In genomic region chr16:31008154-31008950, GRCh38 we compare ENCODE assay signal across 15 cellular contexts. TPM values are rescaled to one million over a fixed set of nuclear protein-coding genes. Genes with fewer than 3 reads are reported as not detected.
A peak's percentile ranks its signal among the peaks of the same experiment; 100 is the strongest.
DNase-seq lines count a peak whose midpoint lies in the region; FAIRE-seq and TF ChIP-seq lines count a peak whose summit lies in the region.
"Had no signal": no experiment of that assay in that cellular context is flagged by ENCODE, and none has a peak within 500 bp of the region (broad histone marks: within the 10 kb centered on the region; RNA-seq: fewer than 3 reads in every experiment).

No MANE protein-coding gene starts in this region.

- DNase-seq in 8988T, result peak; percentile 78
- DNase-seq in H54 (ENCODE audit: insufficient read length, low spot score), result peak; percentile 96
- peak; percentile 36 for DNase-seq in T1000 (lab: John Stamatoyannopoulos, UW)
- DNase-seq in foreskin fibroblast, result peak; percentile 76 to 82
- no peak for DNase-seq in activated CD4-positive, alpha-beta memory T cell treated with anti-CD3 and anti-CD28 coated beads, Interleukin-2, amount 10 ng/mL, durations not matched to agents 7 days and 5 days
- DNase-seq in RPMI8226, result no peak
- no peak for DNase-seq in KBM-7
- DNase-seq in spleen, result no peak
- DNase-seq: activated CD4-positive, alpha-beta T cell treated with anti-CD3 and anti-CD28 coated beads for 36 hours; activated naive CD8-positive, alpha-beta T cell treated with anti-CD3 and anti-CD28 coated beads, Interleukin-2, amount 50 U/mL, for 24 hours; activated T-cell treated with anti-CD3 and anti-CD28 coated beads, Interleukin-2, amount 50 U/mL, for 1 hour; dermis blood vessel endothelial cell; NCI-H1105; occipital lobe; T-helper 2 cell had no signal

- no peak overlapping the region for H3K4me3 Mint-ChIP-seq in activated CD4-positive, alpha-beta memory T cell treated with anti-CD3 and anti-CD28 coated beads, Interleukin-2, amount 10 ng/mL, durations not matched to agents 7 days and 5 days
- H3K4me3 Mint-ChIP-seq: activated CD4-positive, alpha-beta T cell treated with anti-CD3 and anti-CD28 coated beads for 36 hours; activated naive CD8-positive, alpha-beta T cell treated with anti-CD3 and anti-CD28 coated beads, Interleukin-2, amount 50 U/mL, for 24 hours had no signal

- no peaks in the 10 kb centered on the region for H3K36me3 Mint-ChIP-seq in activated CD4-positive, alpha-beta memory T cell treated with anti-CD3 and anti-CD28 coated beads, Interleukin-2, amount 10 ng/mL, durations not matched to agents 7 days and 5 days (ENCODE audit: low read depth)

- H3K9me3 ChIP-seq in spleen, result no peaks in the 10 kb centered on the region

- no peak overlapping the region for H3K27ac ChIP-seq in spleen

- H3K4me3 ChIP-seq in foreskin fibroblast (ENCODE audit: low read depth in 1 of 2, low read length in 2 of 2) (no peak overlapping the region), spleen (no peak overlapping the region)

- POLR2A ChIA-PET in activated CD4-positive, alpha-beta memory T cell treated with anti-CD3 and anti-CD28 coated beads, Interleukin-2, amount 10 ng/mL, durations not matched to agents 7 days and 5 days (lab: Charles Lee), result interaction anchor here (1.1 kb wide), 1 partner anchor 10 kb away, joined by 3 read pairs; no protein-coding TSS in a partner anchor

- in situ Hi-C loops in KBM-7 (cut with MboI; ENCODE audit: low pct_unique_long_range_greater_than_20kb, low sequenced_read_pairs), result no loop called here

- H3K36me3 ChIP-seq in spleen, result no peaks in the 10 kb centered on the region

- peaks cover 0 to 13% (median 6%) of the 10 kb centered on the region in 6 donors for H3K4me1 ChIP-seq in spleen

- 76 to 87% (median 81%) methylated on average over 11 of the region's 11 CpGs for WGBS in spleen, 5 donors

- no peak for TF ChIP-seq CTCF in foreskin fibroblast (IDR thresholded peaks at IDR 0.05; ENCODE audit: low read depth, low read length)
- no peak for TF ChIP-seq CTCF in spleen (IDR thresholded peaks at IDR 0.05 in 8 of 11, conservative IDR thresholded peaks at IDR 0.05 in 3 of 11)

- TF ChIP-seq POLR2A in H54 (IDR thresholded peaks at IDR 0.05; ENCODE audit: low read depth, low read length) (no peak), spleen (IDR thresholded peaks at IDR 0.05) (no peak)

- CTCF ChIA-PET in activated CD4-positive, alpha-beta memory T cell treated with anti-CD3 and anti-CD28 coated beads, Interleukin-2, amount 10 ng/mL, durations not matched to agents 7 days and 5 days (lab: Charles Lee), result no interaction called here

- intact Hi-C loops in spleen (cut with DNase I; ENCODE audit: low total_unique reads), result no loop called here

- peaks cover 0 to 62% (median 20%) of the 10 kb centered on the region in 7 donors for H3K27me3 ChIP-seq in spleen (replicated peaks in 1 of 7)

- H3K27me3 Mint-ChIP-seq in activated CD4-positive, alpha-beta memory T cell treated with anti-CD3 and anti-CD28 coated beads, Interleukin-2, amount 10 ng/mL, durations not matched to agents 7 days and 5 days, result peaks cover 47% of the 10 kb centered on the region

- peaks cover 4% of the 10 kb centered on the region for H3K4me1 Mint-ChIP-seq in activated CD4-positive, alpha-beta memory T cell treated with anti-CD3 and anti-CD28 coated beads, Interleukin-2, amount 10 ng/mL, durations not matched to agents 7 days and 5 days

- H3K27ac Mint-ChIP-seq in activated CD4-positive, alpha-beta memory T cell treated with anti-CD3 and anti-CD28 coated beads, Interleukin-2, amount 10 ng/mL, durations not matched to agents 7 days and 5 days, result no peak overlapping the region
- H3K27ac Mint-ChIP-seq: activated CD4-positive, alpha-beta T cell treated with anti-CD3 and anti-CD28 coated beads for 36 hours; activated naive CD8-positive, alpha-beta T cell treated with anti-CD3 and anti-CD28 coated beads, Interleukin-2, amount 50 U/mL, for 24 hours had no signal

- H3K9me3 Mint-ChIP-seq in activated CD4-positive, alpha-beta memory T cell treated with anti-CD3 and anti-CD28 coated beads, Interleukin-2, amount 10 ng/mL, durations not matched to agents 7 days and 5 days, result no peaks in the 10 kb centered on the region
- H3K9me3 Mint-ChIP-seq: activated naive CD8-positive, alpha-beta T cell treated with anti-CD3 and anti-CD28 coated beads, Interleukin-2, amount 50 U/mL, for 24 hours had no signal

- FAIRE-seq in H54 (lab: Jason Lieb, UNC), result no peak

RNA-seq across cellular contexts. Expression of gene STX1B, which starts 2.1 kb away (rescaled TPM):
- total RNA-seq in activated CD4-positive, alpha-beta memory T cell treated with anti-CD3 and anti-CD28 coated beads, Interleukin-2, amount 10 ng/mL, durations not matched to agents 7 days and 5 days, result 1 to 10 TPM; 1.5 to 1.7 TPM
- 1 to 10 TPM in 5 of 7 donors, under 1 TPM in 2; 0.46 to 4.2 (median 1.8) TPM for total RNA-seq in spleen
- polyA plus RNA-seq in spleen, result 1 to 10 TPM in 1 of 3 donors, under 1 TPM in 2; 0.29 to 1.2 (median 0.43) TPM

RNA-seq across cellular contexts. Expression of gene HSD3B7, which starts 23.3 kb away (rescaled TPM):
- 1 to 10 TPM; 7.1 to 7.5 TPM for total RNA-seq in activated CD4-positive, alpha-beta memory T cell treated with anti-CD3 and anti-CD28 coated beads, Interleukin-2, amount 10 ng/mL, durations not matched to agents 7 days and 5 days
- total RNA-seq in spleen, result 10 to 100 TPM; 11.0 to 24.5 (median 18.6) TPM
- 10 to 100 TPM in 1 of 3 donors, 1 to 10 TPM in 2; 5.3 to 19.4 (median 6.7) TPM for polyA plus RNA-seq in spleen

RNA-seq across cellular contexts. Expression of gene STX4, which starts 25.0 kb away (rescaled TPM):
- 10 to 100 TPM; 67.2 to 70.0 TPM for total RNA-seq in activated CD4-positive, alpha-beta memory T cell treated with anti-CD3 and anti-CD28 coated beads, Interleukin-2, amount 10 ng/mL, durations not matched to agents 7 days and 5 days
- total RNA-seq in spleen, result 100 to 1,000 TPM in 2 of 7 donors, 10 to 100 TPM in 5; 54.0 to 118 (median 75.7) TPM
- 100 to 1,000 TPM in 2 of 3 donors, 10 to 100 TPM in 1; 55.3 to 135 (median 131) TPM for polyA plus RNA-seq in spleen

RNA-seq across cellular contexts. Expression of gene SETD1A, which starts 50.8 kb away (rescaled TPM):
- total RNA-seq in activated CD4-positive, alpha-beta memory T cell treated with anti-CD3 and anti-CD28 coated beads, Interleukin-2, amount 10 ng/mL, durations not matched to agents 7 days and 5 days, result 10 to 100 TPM; 18.8 to 20.3 TPM
- 10 to 100 TPM; 10.1 to 24.9 (median 19.8) TPM for total RNA-seq in spleen
- polyA plus RNA-seq in spleen, result 10 to 100 TPM in 1 of 3 donors, 1 to 10 TPM in 2; 4.8 to 15.0 (median 8.8) TPM

RNA-seq across cellular contexts. Expression of gene ORAI3, which starts 59.5 kb away (rescaled TPM):
- 10 to 100 TPM; 30.3 to 33.6 TPM for total RNA-seq in activated CD4-positive, alpha-beta memory T cell treated with anti-CD3 and anti-CD28 coated beads, Interleukin-2, amount 10 ng/mL, durations not matched to agents 7 days and 5 days
- total RNA-seq in spleen, result 10 to 100 TPM; 20.7 to 44.8 (median 29.8) TPM
- 10 to 100 TPM; 22.2 to 26.2 (median 22.5) TPM for polyA plus RNA-seq in spleen

Comparison
In these comparisons a context has a peak if more than half of its experiments do, and no peak if none do; other contexts are left out.
1. DNase-seq: peak in 8988T (single experiment), H54 (single experiment), T1000 (single experiment) and foreskin fibroblast (2 of 2); none in activated CD4-positive, alpha-beta memory T cell treated with anti-CD3 and anti-CD28 coated beads, Interleukin-2, amount 10 ng/mL, durations not matched to agents 7 days and 5 days (single experiment), RPMI8226 (single experiment), KBM-7 (single experiment) and spleen (single experiment).